Comparison of ENCODE assay signal across 20 cellular contexts in genomic region chr3:99848433-99848832, GRCh38. TPM values are rescaled to one million over a fixed set of nuclear protein-coding genes. Genes with fewer than 3 reads are reported as not detected.
A peak's percentile ranks its signal among the peaks of the same experiment; 100 is the strongest.
DNase-seq lines count a peak whose midpoint lies in the region; ATAC-seq, FAIRE-seq and TF ChIP-seq lines count a peak whose summit lies in the region.
"Had no signal": no experiment of that assay in that cellular context is flagged by ENCODE, and none has a peak within 500 bp of the region (broad histone marks: within the 10 kb centered on the region; RNA-seq: fewer than 3 reads in every experiment).

No MANE protein-coding gene starts in this region.

- H4K20me1 ChIP-seq in astrocyte (ENCODE audit: insufficient read depth, low read length), result peaks cover 43% of the 10 kb centered on the region

- H3K9ac ChIP-seq in astrocyte (ENCODE audit: low read length), result no peak overlapping the region
- H3K9ac ChIP-seq: BLaER1 treated with 17β-estradiol and CSF1 and Interleukin-3, amounts not matched to agents 10 nM and 100 nM had no signal

- 69 to 88% methylated on average over 1 to 6 of the region's 6 CpGs for WGBS in gastroesophageal sphincter (ENCODE audit: low coverage in 1 of 2), 2 donors

- peaks cover 34% of the 10 kb centered on the region for H3K36me3 ChIP-seq in astrocyte (ENCODE audit: insufficient read depth, low read length)
- peaks cover 0 to 21% of the 10 kb centered on the region in 2 donors for H3K36me3 ChIP-seq in gastroesophageal sphincter

- peaks cover 20% of the 10 kb centered on the region for H3K36me3 Mint-ChIP-seq in HFFc6 (ENCODE audit: low read depth)
- peaks cover 11% of the 10 kb centered on the region for H3K36me3 Mint-ChIP-seq in astrocyte (ENCODE audit: low read depth, unreplicated experiment)
- no peaks in the 10 kb centered on the region for H3K36me3 Mint-ChIP-seq in stimulated activated effector memory CD8-positive, alpha-beta T cell treated with anti-CD3 and anti-CD28 coated beads, Interleukin-12 subunit alpha, Interleukin-12 subunit beta, amount 100 ng/mL, for 72 hours
- H3K36me3 Mint-ChIP-seq: CD8-positive, alpha-beta T cell had no signal

- H3K27ac Mint-ChIP-seq in HFFc6 (peak overlapping the region; percentile 25; the same call in 1 of the 2 replicates), astrocyte (ENCODE audit: unreplicated experiment) (peak overlapping the region; percentile 5)
- H3K27ac Mint-ChIP-seq in stimulated activated effector memory CD8-positive, alpha-beta T cell treated with anti-CD3 and anti-CD28 coated beads, Interleukin-12 subunit alpha, Interleukin-12 subunit beta, amount 100 ng/mL, for 72 hours, result no peak overlapping the region
- H3K27ac Mint-ChIP-seq: CD8-positive, alpha-beta T cell; H9 had no signal

- peaks cover 60% of the 10 kb centered on the region for H3K4me1 Mint-ChIP-seq in HFFc6 (ENCODE audit: low read depth)
- peaks cover 26% of the 10 kb centered on the region for H3K4me1 Mint-ChIP-seq in astrocyte (ENCODE audit: low read depth, unreplicated experiment)
- H3K4me1 Mint-ChIP-seq in stimulated activated effector memory CD8-positive, alpha-beta T cell treated with anti-CD3 and anti-CD28 coated beads, Interleukin-12 subunit alpha, Interleukin-12 subunit beta, amount 100 ng/mL, for 72 hours, result peaks cover 6% of the 10 kb centered on the region

- no peaks in the 10 kb centered on the region for H3K9me3 ChIP-seq in astrocyte (ENCODE audit: insufficient read depth, low read depth, low read length)
- peaks cover 0 to 20% (median 4%) of the 10 kb centered on the region in 3 donors for H3K9me3 ChIP-seq in gastroesophageal sphincter

- H3K9me3 Mint-ChIP-seq in HFFc6 (no peaks in the 10 kb centered on the region), astrocyte (ENCODE audit: unreplicated experiment) (no peaks in the 10 kb centered on the region)
- H3K9me3 Mint-ChIP-seq in stimulated activated effector memory CD8-positive, alpha-beta T cell treated with anti-CD3 and anti-CD28 coated beads, Interleukin-12 subunit alpha, Interleukin-12 subunit beta, amount 100 ng/mL, for 72 hours, result no peaks in the 10 kb centered on the region
- H3K9me3 Mint-ChIP-seq: CD8-positive, alpha-beta T cell; H9 had no signal

- H2AFZ ChIP-seq in astrocyte (ENCODE audit: low read depth, low read length), result no peak overlapping the region

- ATAC-seq in gastroesophageal sphincter, result no peak
- peak; percentile 13 for ATAC-seq in stimulated activated effector memory CD8-positive, alpha-beta T cell treated with anti-CD3 and anti-CD28 coated beads, Interleukin-12 subunit alpha, Interleukin-12 subunit beta, amount 100 ng/mL, for 72 hours
- ATAC-seq: CD8-positive, alpha-beta T cell; GM12878; Panc1 had no signal

- FAIRE-seq in astrocyte (lab: Jason Lieb, UNC), result no peak
- FAIRE-seq: GM12878 had no signal

- H3K4me3 ChIP-seq in astrocyte (ENCODE audit: insufficient read depth, low read depth, low read length) (no peak overlapping the region), gastroesophageal sphincter (no peak overlapping the region)
- H3K4me3 ChIP-seq: BLaER1 treated with 17β-estradiol and CSF1 and Interleukin-3, amounts not matched to agents 10 nM and 100 nM; GM12878 had no signal

- no peak for TF ChIP-seq EP300 in gastroesophageal sphincter (IDR thresholded peaks at IDR 0.05)

- no peak overlapping the region for H3K27ac ChIP-seq in astrocyte (ENCODE audit: low read depth, low read length)
- peak overlapping the region; percentile 61 to 86 (median 77) for H3K27ac ChIP-seq in gastroesophageal sphincter
- H3K27ac ChIP-seq: BLaER1 treated with 17β-estradiol and CSF1 and Interleukin-3, amounts not matched to agents 10 nM and 100 nM had no signal

- H3K4me3 Mint-ChIP-seq in HFFc6, result no peak overlapping the region
- H3K4me3 Mint-ChIP-seq in astrocyte (ENCODE audit: unreplicated experiment), result no peak overlapping the region
- H3K4me3 Mint-ChIP-seq in stimulated activated effector memory CD8-positive, alpha-beta T cell treated with anti-CD3 and anti-CD28 coated beads, Interleukin-12 subunit alpha, Interleukin-12 subunit beta, amount 100 ng/mL, for 72 hours, result no peak overlapping the region
- H3K4me3 Mint-ChIP-seq: CD8-positive, alpha-beta T cell; H9 had no signal

- DNase-seq in HFFc6 (no peak), astrocyte (ENCODE audit: low read depth) (no peak), NCI-H510A treated with DMSO at 0.1 percent for 48 hours (lab: John Stamatoyannopoulos, UW) (no peak), COLO829 (ENCODE audit: low spot score) (no peak), AG20443 (ENCODE audit: low spot score) (no peak)
- no peak for DNase-seq in stimulated activated effector memory CD8-positive, alpha-beta T cell treated with anti-CD3 and anti-CD28 coated beads, Interleukin-12 subunit alpha, Interleukin-12 subunit beta, amount 100 ng/mL, for 72 hours (ENCODE audit: low spot score in 2 of 2)
- DNase-seq: CD8-positive, alpha-beta T cell; DMS53; EL; H9; KBM-7; NCI-H1105; NCI-H2081; NCI-H2171 treated with DMSO at 0.1 percent for 48 hours; NCI-H446; NCI-H69 had no signal

- peaks cover 64% of the 10 kb centered on the region for H3K79me2 ChIP-seq in astrocyte (ENCODE audit: insufficient read depth, low read length)

- TF ChIP-seq CTCF in HFFc6 (IDR thresholded peaks at IDR 0.05), result no peak
- no peak for TF ChIP-seq CTCF in astrocyte (IDR thresholded peaks at IDR 0.05; ENCODE audit: insufficient read depth, low read depth, low read length)
- no peak for TF ChIP-seq CTCF in gastroesophageal sphincter (IDR thresholded peaks at IDR 0.05)

- TF ChIP-seq POLR2A in gastroesophageal sphincter (IDR thresholded peaks at IDR 0.05), result no peak

- H3K27me3 ChIP-seq in astrocyte (ENCODE audit: insufficient read depth, low read length), result no peaks in the 10 kb centered on the region
- H3K27me3 ChIP-seq in gastroesophageal sphincter, result no peaks in the 10 kb centered on the region
- H3K27me3 ChIP-seq: BLaER1 treated with 17β-estradiol and CSF1 and Interleukin-3, amounts not matched to agents 10 nM and 100 nM had no signal

- peaks cover 10% of the 10 kb centered on the region for H3K4me1 ChIP-seq in astrocyte (ENCODE audit: insufficient read depth, low read length)
- peaks cover 20 to 64% (median 20%) of the 10 kb centered on the region in 3 donors for H3K4me1 ChIP-seq in gastroesophageal sphincter

- no peak overlapping the region for H3K4me2 ChIP-seq in astrocyte (ENCODE audit: low read length)
- H3K4me2 ChIP-seq: BLaER1 treated with 17β-estradiol and CSF1 and Interleukin-3, amounts not matched to agents 10 nM and 100 nM had no signal

- H3K27me3 Mint-ChIP-seq in HFFc6 (ENCODE audit: insufficient read depth) (no peaks in the 10 kb centered on the region), astrocyte (ENCODE audit: low read depth, unreplicated experiment) (no peaks in the 10 kb centered on the region)

RNA-seq across cellular contexts. Expression of gene CMSS1, which starts 30.8 kb away (rescaled TPM):
- 10 to 100 TPM; 27.8 to 47.0 (median 38.1) TPM for total RNA-seq in HFFc6 (2021; fragmentation: NEBNext Ultra II Directional; extraction: Animal tissue kit (Norgen Biotek cat#: 25700))
- total RNA-seq in astrocyte (11.0 and 12.5 TPM in 2 replicates), gastroesophageal sphincter (10 to 100 TPM; 15.2 to 20.8 (median 16.6) TPM)
